11 cellular contexts compared by ENCODE assay signal in the genomic region with DNA sequence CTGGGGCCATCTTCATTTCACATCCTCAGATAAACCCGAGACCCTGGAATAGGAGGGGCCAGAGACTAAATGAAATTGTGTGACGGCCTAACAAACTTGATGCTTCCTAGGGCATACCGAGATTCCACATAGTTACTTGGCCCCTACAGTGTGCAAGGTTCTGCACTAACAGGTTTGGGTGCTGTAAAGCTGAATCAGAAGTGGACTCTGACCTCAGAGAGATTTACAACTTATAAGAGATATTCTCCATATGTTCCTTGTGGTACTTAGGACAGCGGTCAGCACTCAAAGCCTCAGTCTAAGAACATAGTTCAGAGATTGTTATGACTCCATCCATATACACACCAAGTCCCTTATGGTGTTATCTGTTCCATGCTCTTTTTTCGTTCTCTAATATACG. TPM values are rescaled to one million over a fixed set of nuclear protein-coding genes. Genes with fewer than 3 reads are reported as not detected.
DNase-seq lines count a peak whose midpoint lies in the region; ATAC-seq and TF ChIP-seq lines count a peak whose summit lies in the region.
"Had no signal": no experiment of that assay in that cellular context is flagged by ENCODE, and none has a peak within 500 bp of the region (broad histone marks: within the 10 kb centered on the region; RNA-seq: fewer than 3 reads in every experiment).

No MANE protein-coding gene starts in this region.

- peaks cover 12% of the 10 kb centered on the region for H3K4me1 Mint-ChIP-seq in activated T-cell treated with anti-CD3 and anti-CD28 coated beads, Interleukin-2, amount 50 U/mL, for 24 hours (ENCODE audit: low read depth)
- peaks cover 10% of the 10 kb centered on the region for H3K4me1 Mint-ChIP-seq in activated T-helper 1 cell treated with anti-CD3 and anti-CD28 coated beads, Interleukin-12 subunit alpha, Interleukin-12 subunit beta, Interleukin-2, Interleukin-4 antibody, amounts not matched to agents 30 ng/mL and 10 ng/mL and 1 ng/mL, durations not matched to agents 14 hours and 24 hours and 36 hours (ENCODE audit: low read depth)

- no peaks in the 10 kb centered on the region for H3K36me3 ChIP-seq in skeletal muscle tissue (ENCODE audit: control insufficient read depth in 3 of 3, insufficient read depth in 3 of 3, low read length in 3 of 3)
- H3K36me3 ChIP-seq: thyroid gland had no signal

- DNase-seq in activated T-cell treated with anti-CD3 and anti-CD28 coated beads, Interleukin-2, amount 50 U/mL, for 24 hours = no peak
- DNase-seq in activated T-cell treated with anti-CD3 and anti-CD28 coated beads, Interleukin-2, amount 50 U/mL, for 48 hours = no peak
- DNase-seq in activated T-helper 1 cell treated with anti-CD3 and anti-CD28 coated beads, Interleukin-12 subunit alpha, Interleukin-12 subunit beta, Interleukin-2, Interleukin-4 antibody, amounts not matched to agents 30 ng/mL and 10 ng/mL and 1 ng/mL, durations not matched to agents 14 hours and 24 hours and 36 hours (ENCODE audit: low spot score) = no peak
- DNase-seq in right cardiac atrium = no peak
- DNase-seq in G401 (ENCODE audit: low spot score) = no peak
- DNase-seq in GM13976 (ENCODE audit: low spot score) = no peak
- DNase-seq: activated CD8-positive, alpha-beta memory T cell treated with anti-CD3 and anti-CD28 coated beads, Interleukin-2, amount 50 U/mL, for 4 hours had no signal

- intact Hi-C loops in activated T-helper 1 cell treated with anti-CD3 and anti-CD28 coated beads, Interleukin-12 subunit alpha, Interleukin-12 subunit beta, Interleukin-2, Interleukin-4 antibody, amounts not matched to agents 30 ng/mL and 10 ng/mL and 1 ng/mL, durations not matched to agents 14 hours and 24 hours and 36 hours (cut with micrococcal nuclease) = no loop called here
- intact Hi-C loops in right cardiac atrium (cut with DNase I) = loop anchor here in 3 of 4 donors (10.0 kb wide), 2 partner anchors 52 to 132 kb away; no protein-coding TSS in a partner anchor

- H3K4me3 Mint-ChIP-seq in activated T-cell treated with anti-CD3 and anti-CD28 coated beads, Interleukin-2, amount 50 U/mL, for 24 hours = peak overlapping the region; percentile 12
- H3K4me3 Mint-ChIP-seq in activated T-helper 1 cell treated with anti-CD3 and anti-CD28 coated beads, Interleukin-12 subunit alpha, Interleukin-12 subunit beta, Interleukin-2, Interleukin-4 antibody, amounts not matched to agents 30 ng/mL and 10 ng/mL and 1 ng/mL, durations not matched to agents 14 hours and 24 hours and 36 hours = peak overlapping the region; percentile 73

- no peak for TF ChIP-seq CTCF in GM13976 (IDR thresholded peaks at IDR 0.05; ENCODE audit: borderline replicate concordance, control extremely low read depth, extremely low read depth, insufficient read depth, missing control alignments)

- H3K27ac ChIP-seq in right cardiac atrium (ENCODE audit: low read length) (no peak overlapping the region), skeletal muscle tissue (ENCODE audit: low read depth, low read length) (no peak overlapping the region)
- H3K27ac ChIP-seq: SK-N-MC had no signal

- no peaks in the 10 kb centered on the region for H3K9me3 Mint-ChIP-seq in activated T-cell treated with anti-CD3 and anti-CD28 coated beads, Interleukin-2, amount 50 U/mL, for 24 hours
- no peaks in the 10 kb centered on the region for H3K9me3 Mint-ChIP-seq in activated T-helper 1 cell treated with anti-CD3 and anti-CD28 coated beads, Interleukin-12 subunit alpha, Interleukin-12 subunit beta, Interleukin-2, Interleukin-4 antibody, amounts not matched to agents 30 ng/mL and 10 ng/mL and 1 ng/mL, durations not matched to agents 14 hours and 24 hours and 36 hours

- H3K4me1 ChIP-seq in right cardiac atrium (ENCODE audit: control insufficient read depth, insufficient read depth, low read length) (peaks cover 1% of the 10 kb centered on the region), skeletal muscle tissue (ENCODE audit: control insufficient read depth in 3 of 3, insufficient read depth in 3 of 3, low read length in 3 of 3) (peaks cover 0 to 5% (median 4%) of the 10 kb centered on the region in 3 donors)

- H3K27me3 Mint-ChIP-seq in activated T-cell treated with anti-CD3 and anti-CD28 coated beads, Interleukin-2, amount 50 U/mL, for 24 hours = peaks cover 69% of the 10 kb centered on the region
- peaks cover 61% of the 10 kb centered on the region for H3K27me3 Mint-ChIP-seq in activated T-helper 1 cell treated with anti-CD3 and anti-CD28 coated beads, Interleukin-12 subunit alpha, Interleukin-12 subunit beta, Interleukin-2, Interleukin-4 antibody, amounts not matched to agents 30 ng/mL and 10 ng/mL and 1 ng/mL, durations not matched to agents 14 hours and 24 hours and 36 hours (ENCODE audit: insufficient read depth)

- WGBS in right cardiac atrium = 64% methylated on average over 6 of the region's 6 CpGs

- H3K4me3 ChIP-seq in right cardiac atrium (ENCODE audit: low read length) = peak overlapping the region; percentile 87
- H3K4me3 ChIP-seq in skeletal muscle tissue (ENCODE audit: low read length in 3 of 3) = peak overlapping the region in 2 of 3 donors; percentile 36 to 61

- ATAC-seq in right cardiac atrium (no peak), GM21717 (IDR thresholded peaks at IDR 0.05; ENCODE audit: unreplicated experiment) (no peak)

- H3K27me3 ChIP-seq in right cardiac atrium (ENCODE audit: control insufficient read depth, insufficient read depth) (no peaks in the 10 kb centered on the region), skeletal muscle tissue (ENCODE audit: control insufficient read depth in 3 of 3, insufficient read depth in 3 of 3, low read length in 3 of 3) (peaks cover 2 to 11% (median 9%) of the 10 kb centered on the region in 3 donors)
- H3K27me3 ChIP-seq: thyroid gland had no signal

- H3K9ac ChIP-seq in skeletal muscle tissue (ENCODE audit: low read depth in 1 of 3, low read length in 3 of 3) = peak overlapping the region in 1 of 3 donors; percentile 63

- no peaks in the 10 kb centered on the region for H3K36me3 Mint-ChIP-seq in activated T-cell treated with anti-CD3 and anti-CD28 coated beads, Interleukin-2, amount 50 U/mL, for 24 hours (ENCODE audit: low read depth)
- H3K36me3 Mint-ChIP-seq in activated T-helper 1 cell treated with anti-CD3 and anti-CD28 coated beads, Interleukin-12 subunit alpha, Interleukin-12 subunit beta, Interleukin-2, Interleukin-4 antibody, amounts not matched to agents 30 ng/mL and 10 ng/mL and 1 ng/mL, durations not matched to agents 14 hours and 24 hours and 36 hours (ENCODE audit: low read depth) = no peaks in the 10 kb centered on the region

- in situ Hi-C loops in G401 (cut with HindIII; ENCODE audit: low sequenced_read_pairs) = no loop called here
- in situ Hi-C loops in GM13976 (cut with MboI; ENCODE audit: low sequenced_read_pairs, unreplicated experiment) = no loop called here

- H3K27ac Mint-ChIP-seq in activated T-cell treated with anti-CD3 and anti-CD28 coated beads, Interleukin-2, amount 50 U/mL, for 24 hours = no peak overlapping the region
- no peak overlapping the region for H3K27ac Mint-ChIP-seq in activated T-helper 1 cell treated with anti-CD3 and anti-CD28 coated beads, Interleukin-12 subunit alpha, Interleukin-12 subunit beta, Interleukin-2, Interleukin-4 antibody, amounts not matched to agents 30 ng/mL and 10 ng/mL and 1 ng/mL, durations not matched to agents 14 hours and 24 hours and 36 hours

- H3K9me3 ChIP-seq in right cardiac atrium (ENCODE audit: control insufficient read depth, low read length) (no peaks in the 10 kb centered on the region), skeletal muscle tissue (ENCODE audit: control insufficient read depth in 3 of 3, low read length in 3 of 3) (no peaks in the 10 kb centered on the region)
- H3K9me3 ChIP-seq: thyroid gland had no signal

RNA-seq across cellular contexts. Expression of gene FHIP2A, which starts 55.1 kb away (rescaled TPM):
- 25.0 and 29.0 TPM in 2 replicates for total RNA-seq in activated T-helper 1 cell treated with anti-CD3 and anti-CD28 coated beads, Interleukin-12 subunit alpha, Interleukin-12 subunit beta, Interleukin-2, Interleukin-4 antibody, amounts not matched to agents 30 ng/mL and 10 ng/mL and 1 ng/mL, durations not matched to agents 14 hours and 24 hours and 36 hours
- total RNA-seq in right cardiac atrium (10 to 100 TPM; 25.1 to 30.2 (median 27.8) TPM), skeletal muscle tissue (23.0 TPM)
- 7.3 TPM for polyA plus RNA-seq in right cardiac atrium
- total RNA-seq in G401 (2014; rRNA removed; shearing (Covaris generic)) = 1.4 and 5.0 TPM in 2 replicates
